ENCODE assay signal across 8 cellular contexts in genomic region chr3:125374996-125375941, GRCh38. TPM values are rescaled to one million over a fixed set of nuclear protein-coding genes. Genes with fewer than 3 reads are reported as not detected.
DNase-seq lines count a peak whose midpoint lies in the region; ATAC-seq and TF ChIP-seq lines count a peak whose summit lies in the region.

Gene ZNF148, minus strand, starts transcription at chr3:125375325. Its CDS starts 61,685 bp downstream, at chr3:125313640.

- ATAC-seq in activated naive CD4-positive, alpha-beta T cell treated with anti-CD3 and anti-CD28 coated beads, Interleukin-2, amount 50 U/mL, for 72 hours: peak; percentile 93 to 96
- peak; percentile 92 for ATAC-seq in omental fat pad (ENCODE audit: low FRiP score)

- peaks cover 28% of the 10 kb centered on the region for H3K4me1 Mint-ChIP-seq in HFFc6 (ENCODE audit: low read depth)

- H3K9me3 Mint-ChIP-seq in HFFc6: no peaks in the 10 kb centered on the region
- H3K9me3 Mint-ChIP-seq in activated naive CD4-positive, alpha-beta T cell treated with anti-CD3 and anti-CD28 coated beads, Interleukin-2, amount 50 U/mL, for 72 hours: no peaks in the 10 kb centered on the region

- H3K4me3 Mint-ChIP-seq in HFFc6: peak within 1 kb of the TSS; percentile 96

- TF ChIP-seq CTCF in HFFc6 (IDR thresholded peaks at IDR 0.05): peak; percentile 20; the same call in 1 of the 2 replicates
- no peak for TF ChIP-seq CTCF in omental fat pad (IDR thresholded peaks at IDR 0.05)

- H3K27me3 Mint-ChIP-seq in HFFc6 (ENCODE audit: insufficient read depth): peaks cover 4% of the 10 kb centered on the region

- H3K36me3 Mint-ChIP-seq in HFFc6 (ENCODE audit: low read depth): peaks cover 19% of the 10 kb centered on the region
- peaks cover 11 to 27% of the 10 kb centered on the region in 2 donors for H3K36me3 Mint-ChIP-seq in activated naive CD4-positive, alpha-beta T cell treated with anti-CD3 and anti-CD28 coated beads, Interleukin-2, amount 50 U/mL, for 72 hours

- H3K27ac ChIP-seq in temporal lobe (ENCODE audit: low read depth, low read length): peak within 1 kb of the TSS; percentile 69

- peak within 1 kb of the TSS; percentile 89 for H3K27ac Mint-ChIP-seq in HFFc6
- peak within 1 kb of the TSS; percentile 91 to 99 for H3K27ac Mint-ChIP-seq in activated naive CD4-positive, alpha-beta T cell treated with anti-CD3 and anti-CD28 coated beads, Interleukin-2, amount 50 U/mL, for 72 hours

- DNase-seq in GM04504 (ENCODE audit: low read depth) (peak; percentile 75), HFFc6 (peak; percentile 86), NCI-H1092 (lab: John Stamatoyannopoulos, UW) (peak; percentile 86), SKM-1 (lab: John Stamatoyannopoulos, UW; ENCODE audit: unreplicated experiment) (peak; percentile 49), glomerular visceral epithelial cell (ENCODE audit: extremely low spot score) (peak; percentile 93), omental fat pad (ENCODE audit: low spot score) (peak; percentile 59)
- DNase-seq in activated naive CD4-positive, alpha-beta T cell treated with anti-CD3 and anti-CD28 coated beads, Interleukin-2, amount 50 U/mL, for 72 hours (ENCODE audit: low spot score in 2 of 2): peak; percentile 89 to 91

RNA-seq across cellular contexts. Expression of gene ZNF148, which starts in this region (rescaled TPM):
- 10 to 100 TPM; 41.4 to 51.4 (median 47.5) TPM for total RNA-seq in HFFc6 (2021; fragmentation: NEBNext Ultra II Directional; extraction: Animal tissue kit (Norgen Biotek cat#: 25700))
- 10 to 100 TPM; 28.5 to 47.8 TPM for total RNA-seq in activated naive CD4-positive, alpha-beta T cell treated with anti-CD3 and anti-CD28 coated beads, Interleukin-2, amount 50 U/mL, for 72 hours
- total RNA-seq in omental fat pad: 10 to 100 TPM; 23.9 to 34.5 (median 24.9) TPM
- total RNA-seq in temporal lobe: 67.9 TPM

Comparison
In these comparisons a context has a peak if more than half of its experiments do, and no peak if none do; other contexts are left out.
1. Peak in every context shown above with its lines: DNase-seq, ATAC-seq and H3K27ac ChIP-seq.